Comparison of ENCODE assay signal across 1 cellular context in genomic region chr6:71721642-71722041, GRCh38.
TF ChIP-seq lines count a peak whose summit lies in the region.

No MANE protein-coding gene starts in this region.

TF ChIP-seq in IMR-90, 13 proteins besides CTCF, POLR2A, EP300 and RAD21 (continued from another document):
- TF ChIP-seq MAFK (IDR thresholded peaks at IDR 0.05; ENCODE audit: low read depth, low read length) (no peak), BHLHE40 (IDR thresholded peaks at IDR 0.05; ENCODE audit: low read depth, low read length) (no peak)
